ENCODE assay signal across 16 cellular contexts in genomic region chr15:40915106-40915661, GRCh38. TPM values are rescaled to one million over a fixed set of nuclear protein-coding genes. Genes with fewer than 3 reads are reported as not detected.
"Had no signal": no experiment of that assay in that cellular context is flagged by ENCODE, and none has a peak within 500 bp of the region (broad histone marks: within the 10 kb centered on the region; RNA-seq: fewer than 3 reads in every experiment).

No MANE protein-coding gene starts in this region.

- H3K4me1 ChIP-seq: ascending aorta, gastroesophageal sphincter, uterus had no signal

- H3K9me3 ChIP-seq: ascending aorta, gastroesophageal sphincter, stomach, uterus had no signal

- H3K4me3 ChIP-seq: ascending aorta, gastroesophageal sphincter, hepatocyte, stomach, uterus had no signal

- H3K36me3 ChIP-seq: ascending aorta, gastroesophageal sphincter, stomach, uterus had no signal

- DNase-seq: activated B cell treated with CpG ODN at 0.5 μM for 24 hours; activated CD4-positive, alpha-beta T cell treated with anti-CD3 and anti-CD28 coated beads, Interleukin-2, amount 10 ng/mL, durations not matched to agents 7 days and 5 days; activated CD8-positive, alpha-beta memory T cell treated with anti-CD3 and anti-CD28 coated beads for 24 hours; activated naive CD4-positive, alpha-beta T cell treated with Interleukin-2 at 50 U/mL for 16 hours; activated naive CD8-positive, alpha-beta T cell treated with anti-CD3 and anti-CD28 coated beads, Interleukin-2, amount 50 U/mL, for 24 hours; kidney glomerular epithelial cell; natural killer cell; stimulated activated CD4-positive, alpha-beta T cell treated with anti-CD3 and anti-CD28 coated beads, Interleukin-4, amount 100 ng/mL, for 24 hours; stomach; uterus had no signal

- ATAC-seq: activated naive CD8-positive, alpha-beta T cell treated with anti-CD3 and anti-CD28 coated beads, Interleukin-2, amount 50 U/mL, for 24 hours; gastroesophageal sphincter; natural killer cell had no signal

- H3K4me2 ChIP-seq: hepatocyte had no signal

- H3K79me2 ChIP-seq: hepatocyte had no signal

- H2AFZ ChIP-seq: hepatocyte had no signal

- H3K27ac ChIP-seq: ascending aorta, gastroesophageal sphincter, hepatocyte had no signal

- H3K27me3 ChIP-seq: ascending aorta, gastroesophageal sphincter, hepatocyte, stomach, uterus had no signal

RNA-seq across cellular contexts. Expression of gene DLL4, which starts 14.0 kb away (rescaled TPM):
- total RNA-seq: activated B cell treated with CpG ODN at 0.5 μM for 24 hours; activated CD4-positive, alpha-beta T cell treated with anti-CD3 and anti-CD28 coated beads, Interleukin-2, amount 10 ng/mL, durations not matched to agents 7 days and 5 days had no signal
- polyA plus RNA-seq: hepatocyte had no signal

RNA-seq across cellular contexts. Expression of gene RHOV, which starts 41.1 kb away (rescaled TPM):
- total RNA-seq: activated CD4-positive, alpha-beta T cell treated with anti-CD3 and anti-CD28 coated beads, Interleukin-2, amount 10 ng/mL, durations not matched to agents 7 days and 5 days; ascending aorta; fibroblast of lung; natural killer cell; omental fat pad; pulmonary artery endothelial cell had no signal
- polyA plus RNA-seq: fibroblast of lung had no signal
